In genomic region chr13:40109324-40109958, GRCh38 we compare ENCODE assay signal across 10 cellular contexts.
DNase-seq lines count a peak whose midpoint lies in the region; ATAC-seq and TF ChIP-seq lines count a peak whose summit lies in the region.
"Had no signal": no experiment of that assay in that cellular context is flagged by ENCODE, and none has a peak within 500 bp of the region (broad histone marks: within the 10 kb centered on the region; RNA-seq: fewer than 3 reads in every experiment).

No MANE protein-coding gene starts in this region.

- POLR2A ChIA-PET in activated CD4-positive, alpha-beta T cell treated with anti-CD3 and anti-CD28 coated beads, Interleukin-2, amount 10 ng/mL, durations not matched to agents 7 days and 5 days (lab: Charles Lee) = no interaction called here
- POLR2A ChIA-PET in GM10248 (lab: Yijun Ruan, JAX) = no interaction called here

- TF ChIP-seq CTCF in fibroblast of lung (conservative IDR thresholded peaks at IDR 0.05 in 1 of 2, IDR thresholded peaks at IDR 0.05 in 1 of 2; ENCODE audit: low read depth in 1 of 2, low read length in 2 of 2) (no peak), smooth muscle cell (IDR thresholded peaks at IDR 0.05; ENCODE audit: borderline replicate concordance, insufficient read depth, poor library complexity, severe bottlenecking) (no peak), GM10248 (IDR thresholded peaks at IDR 0.05; ENCODE audit: control extremely low read depth, extremely low read depth, low read depth, missing control alignments) (no peak)

- DNase-seq in activated CD4-positive, alpha-beta T cell treated with anti-CD3 and anti-CD28 coated beads, Interleukin-2, amount 50 U/mL, for 48 hours = peak; percentile 20 to 37
- DNase-seq in activated CD4-positive, alpha-beta T cell treated with anti-CD3 and anti-CD28 coated beads, Interleukin-2, amount 10 ng/mL, durations not matched to agents 7 days and 5 days = no peak
- DNase-seq in RKO (ENCODE audit: low spot score) (peak; percentile 78), fibroblast of lung (ENCODE audit: low read depth in 2 of 2) (peak; percentile 96 to 98), smooth muscle cell (lab: John Stamatoyannopoulos, UW; ENCODE audit: unreplicated experiment) (no peak), NCI-H345 (lab: John Stamatoyannopoulos, UW) (no peak), GM10248 (ENCODE audit: extremely low spot score) (no peak)
- DNase-seq: stomach had no signal

- H3K27me3 ChIP-seq in fibroblast of lung (ENCODE audit: control insufficient read depth, insufficient read depth, low read length) (peaks cover 2% of the 10 kb centered on the region), smooth muscle cell (ENCODE audit: low read depth) (no peaks in the 10 kb centered on the region)
- H3K27me3 ChIP-seq: stomach had no signal

- H4K20me1 ChIP-seq in fibroblast of lung (ENCODE audit: control insufficient read depth, extremely low read depth, insufficient read depth, low read length) (no peaks in the 10 kb centered on the region), smooth muscle cell (ENCODE audit: low read depth) (no peaks in the 10 kb centered on the region)

- peaks cover 3% of the 10 kb centered on the region for H3K27me3 Mint-ChIP-seq in activated CD4-positive, alpha-beta T cell treated with anti-CD3 and anti-CD28 coated beads, Interleukin-2, amount 10 ng/mL, durations not matched to agents 7 days and 5 days
- H3K27me3 Mint-ChIP-seq: B cell had no signal

- H3K79me2 ChIP-seq in fibroblast of lung (ENCODE audit: control insufficient read depth, insufficient read depth, low read length) (no peaks in the 10 kb centered on the region), smooth muscle cell (ENCODE audit: low read depth) (no peaks in the 10 kb centered on the region)

- H3K4me1 ChIP-seq in fibroblast of lung (ENCODE audit: control insufficient read depth, extremely low read depth, insufficient read depth, low read length) (no peaks in the 10 kb centered on the region), smooth muscle cell (ENCODE audit: low read depth) (no peaks in the 10 kb centered on the region)

- ATAC-seq in GM18870 (IDR thresholded peaks at IDR 0.05; ENCODE audit: unreplicated experiment) = no peak

- H3K4me3 Mint-ChIP-seq in activated CD4-positive, alpha-beta T cell treated with anti-CD3 and anti-CD28 coated beads, Interleukin-2, amount 10 ng/mL, durations not matched to agents 7 days and 5 days = no peak overlapping the region
- H3K4me3 Mint-ChIP-seq: B cell had no signal

- no peak overlapping the region for H3K27ac Mint-ChIP-seq in activated CD4-positive, alpha-beta T cell treated with anti-CD3 and anti-CD28 coated beads, Interleukin-2, amount 10 ng/mL, durations not matched to agents 7 days and 5 days
- H3K27ac Mint-ChIP-seq: B cell had no signal

- H3K4me2 ChIP-seq in fibroblast of lung (ENCODE audit: extremely low read depth, insufficient read depth, low read length) = no peak overlapping the region
- H3K4me2 ChIP-seq in smooth muscle cell = peak overlapping the region; percentile 57

- peaks cover 7% of the 10 kb centered on the region for H3K36me3 Mint-ChIP-seq in activated CD4-positive, alpha-beta T cell treated with anti-CD3 and anti-CD28 coated beads, Interleukin-2, amount 10 ng/mL, durations not matched to agents 7 days and 5 days (ENCODE audit: low read depth)

- H3K9ac ChIP-seq in fibroblast of lung (ENCODE audit: insufficient read depth, low read length) (no peak overlapping the region), smooth muscle cell (ENCODE audit: low read depth) (peak overlapping the region; percentile 73)

- H3K27ac ChIP-seq in fibroblast of lung (ENCODE audit: insufficient read depth, low read length) = no peak overlapping the region
- H3K27ac ChIP-seq in smooth muscle cell (ENCODE audit: low read depth) = peak overlapping the region; percentile 95

- peaks cover 12% of the 10 kb centered on the region for H3K9me3 Mint-ChIP-seq in activated CD4-positive, alpha-beta T cell treated with anti-CD3 and anti-CD28 coated beads, Interleukin-2, amount 10 ng/mL, durations not matched to agents 7 days and 5 days

- CTCF ChIA-PET in activated CD4-positive, alpha-beta T cell treated with anti-CD3 and anti-CD28 coated beads, Interleukin-2, amount 10 ng/mL, durations not matched to agents 7 days and 5 days (lab: Charles Lee) = interaction anchor here (1.4 to 1.8 kb wide), 2 partner anchors 8 to 15 kb away, joined by 3 to 5 read pairs; no protein-coding TSS in a partner anchor
- CTCF ChIA-PET in GM10248 (lab: Yijun Ruan, JAX) = interaction anchor here (1.1 kb wide), 1 partner anchor 10 kb away, joined by 3 read pairs; no protein-coding TSS in a partner anchor

- no peaks in the 10 kb centered on the region for H3K36me3 ChIP-seq in fibroblast of lung (ENCODE audit: control insufficient read depth, insufficient read depth, low read length)
- H3K36me3 ChIP-seq in smooth muscle cell (ENCODE audit: low read depth) = no peaks in the 10 kb centered on the region
- H3K36me3 ChIP-seq: stomach had no signal

- peaks cover 9% of the 10 kb centered on the region for H3K4me1 Mint-ChIP-seq in activated CD4-positive, alpha-beta T cell treated with anti-CD3 and anti-CD28 coated beads, Interleukin-2, amount 10 ng/mL, durations not matched to agents 7 days and 5 days

- H2AFZ ChIP-seq in fibroblast of lung (ENCODE audit: low read length) = no peak overlapping the region
- no peak overlapping the region for H2AFZ ChIP-seq in smooth muscle cell (ENCODE audit: low read depth)

- WGBS in smooth muscle cell (ENCODE audit: low lambda C conversion rate) = 2% methylated on average over 4 of the region's 4 CpGs

- H3F3A ChIP-seq in smooth muscle cell (ENCODE audit: low read depth) = peaks cover 14% of the 10 kb centered on the region

- H3K9me3 ChIP-seq in fibroblast of lung (ENCODE audit: control insufficient read depth, insufficient read depth, low read depth, low read length) (no peaks in the 10 kb centered on the region), smooth muscle cell (replicated peaks; ENCODE audit: low read depth) (no peaks in the 10 kb centered on the region)
- H3K9me3 ChIP-seq: stomach had no signal

- H3K4me3 ChIP-seq in fibroblast of lung (replicated peaks in 1 of 4; ENCODE audit: control extremely low read depth in 1 of 4, insufficient read depth in 1 of 4, low read depth in 3 of 4, low read length in 4 of 4) (peak overlapping the region in 1 of 4 experiments; percentile 1), smooth muscle cell (no peak overlapping the region)
- H3K4me3 ChIP-seq: stomach had no signal

Comparison
In these comparisons a context has a peak if more than half of its experiments do, and no peak if none do; other contexts are left out.
1. DNase-seq: peak in activated CD4-positive, alpha-beta T cell treated with anti-CD3 and anti-CD28 coated beads, Interleukin-2, amount 50 U/mL, for 48 hours (2 of 2), RKO (single experiment) and fibroblast of lung (2 of 2); none in activated CD4-positive, alpha-beta T cell treated with anti-CD3 and anti-CD28 coated beads, Interleukin-2, amount 10 ng/mL, durations not matched to agents 7 days and 5 days (single experiment), smooth muscle cell (single experiment), NCI-H345 (single experiment) and GM10248 (single experiment).